ENCODE assay signal across 25 cellular contexts in the genomic region with DNA sequence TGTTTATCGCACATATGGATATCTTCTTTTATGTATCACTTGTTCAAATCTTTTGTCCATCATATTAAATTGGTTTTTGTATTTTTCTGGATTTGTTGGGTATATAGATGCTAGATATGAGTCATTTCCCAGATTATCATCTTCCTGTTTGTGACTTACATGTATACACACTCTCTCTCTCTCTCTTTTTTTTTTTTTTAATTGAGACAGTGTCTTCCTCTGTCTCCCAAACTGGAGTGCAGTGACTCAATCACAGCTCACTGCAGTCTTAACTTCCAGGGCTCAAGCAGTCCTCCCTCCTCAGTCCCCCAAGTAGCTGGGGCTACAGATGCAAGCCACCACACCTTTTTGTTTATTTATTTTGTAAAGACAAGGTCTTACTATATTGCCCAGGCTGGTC. TPM values are rescaled to one million over a fixed set of nuclear protein-coding genes. Genes with fewer than 3 reads are reported as not detected.
"Had no signal": no experiment of that assay in that cellular context is flagged by ENCODE, and none has a peak within 500 bp of the region (broad histone marks: within the 10 kb centered on the region; RNA-seq: fewer than 3 reads in every experiment).

No MANE protein-coding gene starts in this region.

- H3K36me3 ChIP-seq: gastrocnemius medialis, pancreas, right atrium auricular region, thyroid gland had no signal

- DNase-seq: activated CD4-positive, alpha-beta T cell treated with anti-CD3 and anti-CD28 coated beads for 1 hour; activated CD4-positive, alpha-beta T cell treated with anti-CD3 and anti-CD28 coated beads, Interleukin-2, amount 50 U/mL, for 1 hour; activated CD8-positive, alpha-beta T cell treated with anti-CD3 and anti-CD28 coated beads, Interleukin-2, amount 10 ng/mL, durations not matched to agents 7 days and 5 days; activated gamma-delta T cell treated with Interleukin-2 at 50 U/mL for 16 hours; activated T-cell treated with anti-CD3 and anti-CD28 coated beads, Interleukin-2, amount 50 U/mL, for 1 hour; anterior cingulate cortex; body of pancreas; effector CD8-positive, alpha-beta T cell; gastrocnemius medialis; head of caudate nucleus; islet precursor cell; left cardiac atrium; nephron progenitor cell; pancreas; psoas muscle; stimulated activated CD4-positive, alpha-beta T cell treated with anti-CD3 and anti-CD28 coated beads, Interleukin-4, amount 100 ng/mL, for 4 hours; substantia nigra; thyroid gland had no signal

- H3K4me3 Mint-ChIP-seq: activated CD8-positive, alpha-beta T cell treated with anti-CD3 and anti-CD28 coated beads, Interleukin-2, amount 10 ng/mL, durations not matched to agents 7 days and 5 days; activated naive CD4-positive, alpha-beta T cell treated with anti-CD3 and anti-CD28 coated beads, Interleukin-2, amount 50 U/mL, for 24 hours; dendritic cell treated with granulocyte-macrophage colony-stimulating factor and Interleukin-4, amounts not matched to agents 40 ng/mL and 50 ng/mL, for 4 days; memory B cell; nephron progenitor cell; stimulated activated naive CD8-positive, alpha-beta T cell treated with anti-CD3 and anti-CD28 coated beads, Interleukin-15, Interleukin-2, amounts not matched to agents 100 ng/mL and 50 ng/mL, for 24 hours; T-helper 2 cell treated with Interferon-gamma antibody and Interleukin-4, amounts not matched to agents 5 μg/mL and 100 μg/mL, for 36 hours had no signal

- H3K36me3 Mint-ChIP-seq: activated naive CD4-positive, alpha-beta T cell treated with anti-CD3 and anti-CD28 coated beads, Interleukin-2, amount 50 U/mL, for 24 hours; memory B cell had no signal

- H3K9me3 ChIP-seq: body of pancreas, gastrocnemius medialis, pancreas, thyroid gland had no signal

- H3K4me1 ChIP-seq: body of pancreas, gastrocnemius medialis, pancreas, psoas muscle, right atrium auricular region, thyroid gland had no signal

- H3K27ac ChIP-seq: body of pancreas, gastrocnemius medialis, pancreas, psoas muscle, right atrium auricular region, thyroid gland had no signal

- H3K4me3 ChIP-seq: body of pancreas, gastrocnemius medialis, pancreas, psoas muscle, right atrium auricular region, thyroid gland had no signal

- H3K4me1 Mint-ChIP-seq: activated naive CD4-positive, alpha-beta T cell treated with anti-CD3 and anti-CD28 coated beads, Interleukin-2, amount 50 U/mL, for 24 hours; memory B cell; nephron progenitor cell had no signal

- H3K9me3 Mint-ChIP-seq: activated naive CD4-positive, alpha-beta T cell treated with anti-CD3 and anti-CD28 coated beads, Interleukin-2, amount 50 U/mL, for 24 hours; stimulated activated naive CD8-positive, alpha-beta T cell treated with anti-CD3 and anti-CD28 coated beads, Interleukin-15, Interleukin-2, amounts not matched to agents 100 ng/mL and 50 ng/mL, for 24 hours; T-helper 2 cell treated with Interferon-gamma antibody and Interleukin-4, amounts not matched to agents 5 μg/mL and 100 μg/mL, for 36 hours had no signal

- ATAC-seq: activated CD8-positive, alpha-beta T cell treated with anti-CD3 and anti-CD28 coated beads, Interleukin-2, amount 10 ng/mL, durations not matched to agents 7 days and 5 days; body of pancreas; gastrocnemius medialis; left cardiac atrium; pancreas; psoas muscle had no signal

- H3K27me3 Mint-ChIP-seq: activated naive CD4-positive, alpha-beta T cell treated with anti-CD3 and anti-CD28 coated beads, Interleukin-2, amount 50 U/mL, for 24 hours; dendritic cell treated with granulocyte-macrophage colony-stimulating factor and Interleukin-4, amounts not matched to agents 40 ng/mL and 50 ng/mL, for 4 days; memory B cell; stimulated activated naive CD8-positive, alpha-beta T cell treated with anti-CD3 and anti-CD28 coated beads, Interleukin-15, Interleukin-2, amounts not matched to agents 100 ng/mL and 50 ng/mL, for 24 hours had no signal

- H3K27ac Mint-ChIP-seq: activated CD8-positive, alpha-beta T cell treated with anti-CD3 and anti-CD28 coated beads, Interleukin-2, amount 10 ng/mL, durations not matched to agents 7 days and 5 days; activated naive CD4-positive, alpha-beta T cell treated with anti-CD3 and anti-CD28 coated beads, Interleukin-2, amount 50 U/mL, for 24 hours; dendritic cell treated with granulocyte-macrophage colony-stimulating factor and Interleukin-4, amounts not matched to agents 40 ng/mL and 50 ng/mL, for 4 days; memory B cell; nephron progenitor cell; stimulated activated naive CD8-positive, alpha-beta T cell treated with anti-CD3 and anti-CD28 coated beads, Interleukin-15, Interleukin-2, amounts not matched to agents 100 ng/mL and 50 ng/mL, for 24 hours; T-helper 2 cell treated with Interferon-gamma antibody and Interleukin-4, amounts not matched to agents 5 μg/mL and 100 μg/mL, for 36 hours had no signal

- H3K27me3 ChIP-seq: body of pancreas, gastrocnemius medialis, pancreas, right atrium auricular region, thyroid gland had no signal

RNA-seq across cellular contexts. Expression of gene XIRP2, which starts 43.8 kb away (rescaled TPM):
- total RNA-seq: activated CD8-positive, alpha-beta T cell treated with anti-CD3 and anti-CD28 coated beads, Interleukin-2, amount 10 ng/mL, durations not matched to agents 7 days and 5 days; body of pancreas; chondrocyte had no signal
